In genomic region chr1:59317343-59317742, GRCh38 we compare ENCODE assay signal across 13 cellular contexts. TPM values are rescaled to one million over a fixed set of nuclear protein-coding genes. Genes with fewer than 3 reads are reported as not detected.
DNase-seq lines count a peak whose midpoint lies in the region; ATAC-seq, FAIRE-seq and TF ChIP-seq lines count a peak whose summit lies in the region.
"Had no signal": no experiment of that assay in that cellular context is flagged by ENCODE, and none has a peak within 500 bp of the region (broad histone marks: within the 10 kb centered on the region; RNA-seq: fewer than 3 reads in every experiment).

No MANE protein-coding gene starts in this region.

- DNase-seq in DND-41 (no peak), HepG2 (ENCODE audit: low spot score) (peak; percentile 49), smooth muscle cell (lab: John Stamatoyannopoulos, UW; ENCODE audit: unreplicated experiment) (no peak), H54 (ENCODE audit: insufficient read length, low spot score) (no peak), NCI-H524 (lab: John Stamatoyannopoulos, UW) (no peak), HTR-8/SVneo (ENCODE audit: insufficient read length, low spot score) (no peak)
- DNase-seq: mucosa of descending colon, NCI-H187 treated with DMSO at 0.1 percent for 48 hours, NCI-H774 had no signal

- intact Hi-C loops in HepG2 (cut with micrococcal nuclease; ENCODE audit: unreplicated experiment), result no loop called here

- no peak for ATAC-seq in DND-41 (ENCODE audit: insufficient read depth, low read depth)
- ATAC-seq in HepG2, result peak; percentile 65
- no peak for ATAC-seq in GM21529 (IDR thresholded peaks at IDR 0.05; ENCODE audit: unreplicated experiment)
- ATAC-seq: activated CD4-positive, CD25-positive, alpha-beta regulatory T cell treated with anti-CD3 and anti-CD28 coated beads, Interleukin-2, amount 50 U/mL, for 24 hours had no signal

- TF ChIP-seq RAD21 in HepG2 (CRISPR knock-in tag; IDR thresholded peaks at IDR 0.05), result no peak

- peak; percentile 48 for FAIRE-seq in HepG2 (lab: Jason Lieb, UNC)
- FAIRE-seq in H54 (lab: Jason Lieb, UNC), result no peak
- no peak for FAIRE-seq in HTR-8/SVneo (lab: Jason Lieb, UNC)
- FAIRE-seq: bronchial epithelial cell had no signal

- POLR2A ChIA-PET in HepG2 (lab: Yijun Ruan, JAX), result interaction anchor here (2.9 kb wide), 1 partner anchor 20 kb away, joined by 27 read pairs; the partner anchor contains the start of gene FGGY

- H3K4me2 ChIP-seq in DND-41 (ENCODE audit: insufficient read depth, low read length), result no peak overlapping the region
- H3K4me2 ChIP-seq in HepG2 (ENCODE audit: low read depth, low read length), result peak overlapping the region; percentile 64
- no peak overlapping the region for H3K4me2 ChIP-seq in smooth muscle cell

- TF ChIP-seq EP300 in HepG2 (IDR thresholded peaks at IDR 0.05; ENCODE audit: low read depth in 2 of 2, low read length in 2 of 2) (peak in 1 of 2 experiments; percentile 70; a peak in 2 of 4 replicates), HepG2 (CRISPR knock-in tag; IDR thresholded peaks at IDR 0.05; ENCODE audit: borderline replicate concordance) (no peak)

- in situ Hi-C loops in HepG2 (cut with HindIII; ENCODE audit: extremely low pct_ligation_motif_present, low pct_unique_long_range_greater_than_20kb), result loop anchor here (5.0 kb wide), 1 partner anchor 50 kb away; no protein-coding TSS in a partner anchor

- H4K20me1 ChIP-seq in DND-41 (ENCODE audit: insufficient read depth, low read length), result no peaks in the 10 kb centered on the region
- H4K20me1 ChIP-seq in HepG2 (ENCODE audit: insufficient read depth, low read length), result no peaks in the 10 kb centered on the region
- no peaks in the 10 kb centered on the region for H4K20me1 ChIP-seq in smooth muscle cell (ENCODE audit: low read depth)

- 14% methylated on average over 3 of the region's 3 CpGs for WGBS in HepG2 (ENCODE audit: low lambda C conversion rate)
- WGBS in smooth muscle cell (ENCODE audit: low lambda C conversion rate), result 84% methylated on average over 3 of the region's 3 CpGs

- H3K27me3 ChIP-seq in DND-41 (ENCODE audit: insufficient read depth, low read length, poor library complexity) (no peaks in the 10 kb centered on the region), HepG2 (ENCODE audit: control insufficient read depth in 1 of 2, insufficient read depth in 2 of 2, low read length in 2 of 2) (no peaks in the 10 kb centered on the region), smooth muscle cell (ENCODE audit: low read depth) (no peaks in the 10 kb centered on the region)

- H2AFZ ChIP-seq in DND-41 (ENCODE audit: low read depth, low read length), result no peak overlapping the region
- no peak overlapping the region for H2AFZ ChIP-seq in HepG2 (ENCODE audit: low read length)
- H2AFZ ChIP-seq in smooth muscle cell (ENCODE audit: low read depth), result peak overlapping the region; percentile 32

- H3K4me1 ChIP-seq in DND-41 (ENCODE audit: insufficient read depth, low read length), result peaks cover 53% of the 10 kb centered on the region
- H3K4me1 ChIP-seq in HepG2 (ENCODE audit: insufficient read depth, low read length), result peaks cover 42% of the 10 kb centered on the region
- peaks cover 17% of the 10 kb centered on the region for H3K4me1 ChIP-seq in smooth muscle cell (ENCODE audit: low read depth)

- no peak for TF ChIP-seq CTCF in DND-41 (IDR thresholded peaks at IDR 0.05; ENCODE audit: borderline replicate concordance, extremely low read depth, low read length, poor library complexity, severe bottlenecking)
- TF ChIP-seq CTCF in WI38 (IDR thresholded peaks at IDR 0.05; ENCODE audit: low read depth, low read length), result no peak
- no peak for TF ChIP-seq CTCF in HepG2 (CRISPR knock-in tag; IDR thresholded peaks at IDR 0.05)
- TF ChIP-seq CTCF in smooth muscle cell (IDR thresholded peaks at IDR 0.05; ENCODE audit: borderline replicate concordance, insufficient read depth, poor library complexity, severe bottlenecking), result no peak

- no peaks in the 10 kb centered on the region for H3K9me3 ChIP-seq in DND-41 (ENCODE audit: insufficient read depth, low read length, severe bottlenecking)
- H3K9me3 ChIP-seq in HepG2 (ENCODE audit: low read length), result no peaks in the 10 kb centered on the region
- no peaks in the 10 kb centered on the region for H3K9me3 ChIP-seq in smooth muscle cell (replicated peaks; ENCODE audit: low read depth)
- H3K9me3 ChIP-seq: mucosa of descending colon had no signal

- TF ChIP-seq POLR2A in HepG2 (IDR thresholded peaks at IDR 0.05; ENCODE audit: insufficient read depth in 1 of 2, low read depth in 2 of 2, low read length in 2 of 2), result no peak
- TF ChIP-seq POLR2A in H54 (IDR thresholded peaks at IDR 0.05; ENCODE audit: low read depth, low read length), result no peak

- H3K79me2 ChIP-seq in DND-41 (ENCODE audit: insufficient read depth, low read length) (peaks cover 9% of the 10 kb centered on the region; the same call in 1 of the 2 replicates), HepG2 (ENCODE audit: insufficient read depth, low read length) (no peaks in the 10 kb centered on the region), smooth muscle cell (ENCODE audit: low read depth) (no peaks in the 10 kb centered on the region)

- H3K4me3 ChIP-seq in DND-41 (ENCODE audit: low read depth in 1 of 2, low read length in 2 of 2) (no peak overlapping the region), WI38 (ENCODE audit: low read depth, low read length) (peak overlapping the region; percentile 35), HepG2 (replicated peaks in 1 of 3; ENCODE audit: insufficient read depth in 1 of 3, low read depth in 2 of 3, low read length in 3 of 3) (peak overlapping the region in 1 of 3 experiments; percentile 6; a peak in 1 of 6 replicates), smooth muscle cell (no peak overlapping the region)
- H3K4me3 ChIP-seq: mucosa of descending colon had no signal

- H3K27ac ChIP-seq in DND-41 (ENCODE audit: low read length) (peak overlapping the region; percentile 74), HepG2 (ENCODE audit: extremely low read length, insufficient read depth, low read length) (peak overlapping the region; percentile 58), smooth muscle cell (ENCODE audit: low read depth) (no peak overlapping the region)

- H3K36me3 ChIP-seq in DND-41 (ENCODE audit: insufficient read depth, low read length) (no peaks in the 10 kb centered on the region), HepG2 (replicated peaks in 1 of 2; ENCODE audit: control insufficient read depth in 1 of 2, insufficient read depth in 2 of 2, low read length in 2 of 2) (no peaks in the 10 kb centered on the region), smooth muscle cell (ENCODE audit: low read depth) (no peaks in the 10 kb centered on the region)

- no peak overlapping the region for H3K9ac ChIP-seq in DND-41 (ENCODE audit: low read depth, low read length)
- H3K9ac ChIP-seq in HepG2 (ENCODE audit: insufficient read depth, low read depth, low read length), result peak overlapping the region; percentile 37; the same call in 1 of the 2 replicates
- no peak overlapping the region for H3K9ac ChIP-seq in smooth muscle cell (ENCODE audit: low read depth)

- no TSS peak for BruUV-seq in HepG2 (replicated peaks; lab: Mats Ljungman, UMichigan)

- CTCF ChIA-PET in HepG2 (lab: Yijun Ruan, JAX; ENCODE audit: low intra/inter-chr PET ratio, low total read pairs), result no interaction called here

- no peaks in the 10 kb centered on the region for H3F3A ChIP-seq in smooth muscle cell (ENCODE audit: low read depth)

TF ChIP-seq in HepG2, 621 proteins besides CTCF, POLR2A, EP300 and RAD21 (continues in another document):
- TF ChIP-seq ZNF562 (CRISPR knock-in tag; IDR thresholded peaks at IDR 0.05; ENCODE audit: borderline replicate concordance) (no peak), NFE2L1 (CRISPR knock-in tag; IDR thresholded peaks at IDR 0.05; ENCODE audit: borderline replicate concordance) (no peak), KDM2A (CRISPR knock-in tag; IDR thresholded peaks at IDR 0.05; ENCODE audit: borderline replicate concordance, low read depth) (no peak), HHEX (CRISPR knock-in tag; IDR thresholded peaks at IDR 0.05) (peak; percentile 42; the same call in 1 of the 2 replicates), ZNF44 (CRISPR knock-in tag; IDR thresholded peaks at IDR 0.05) (no peak), AHR (CRISPR knock-in tag; IDR thresholded peaks at IDR 0.05) (no peak)

RNA-seq across cellular contexts. Expression of gene FGGY, which starts 20.4 kb away (rescaled TPM):
- total RNA-seq in HepG2 (2016; rRNA removed; fragmentation: Illumina TruSeq; extraction: Trizol) (15.7 and 20.0 TPM in 2 replicates), smooth muscle cell (5.6 and 9.2 TPM in 2 replicates)
- 59.4 and 62.1 TPM in 2 replicates for total RNA-seq in HepG2 (2016; cell fraction: cytosol; rRNA removed; fragmentation: Illumina TruSeq; extraction: Trizol; ENCODE audit: low read depth)
- 16.5 and 19.6 TPM in 2 replicates for total RNA-seq in HepG2 (2016; cell fraction: insoluble cytoplasmic fraction; rRNA removed; fragmentation: Illumina TruSeq; extraction: Trizol)
- total RNA-seq in HepG2 (2016; cell fraction: membrane; rRNA removed; fragmentation: Illumina TruSeq; extraction: Trizol), result 19.5 and 21.4 TPM in 2 replicates
- 16.9 and 19.5 TPM in 2 replicates for total RNA-seq in HepG2 (2016; cell fraction: nucleus; rRNA removed; fragmentation: Illumina TruSeq; extraction: Trizol)
- polyA plus RNA-seq in HepG2 (2011; rRNA removed) (25.6 and 27.5 TPM in 2 replicates), smooth muscle cell (4.8 and 5.1 TPM in 2 replicates)
- polyA plus RNA-seq in HepG2 (2011; cell fraction: cytosol; rRNA removed), result 26.7 and 28.9 TPM in 2 replicates
- polyA plus RNA-seq in HepG2 (2011; cell fraction: nucleus; rRNA removed), result 13.2 and 13.8 TPM in 2 replicates
- 19.3 and 23.4 TPM in 2 replicates for polyA plus RNA-seq in HepG2 (2012)
- polyA plus RNA-seq in HepG2 (2016; cell fraction: cytosol; fragmentation: Illumina TruSeq; extraction: Trizol; ENCODE audit: low read depth), result 6.2 and 8.4 TPM in 2 replicates
- polyA plus RNA-seq in HepG2 (2016; cell fraction: insoluble cytoplasmic fraction; fragmentation: Illumina TruSeq; extraction: Trizol; ENCODE audit: low read depth), result 13.0 and 14.8 TPM in 2 replicates
- polyA plus RNA-seq in HepG2 (2016; cell fraction: membrane; fragmentation: Illumina TruSeq; extraction: Trizol; ENCODE audit: low read depth), result 9.0 and 11.2 TPM in 2 replicates
- 7.0 and 8.3 TPM in 2 replicates for polyA plus RNA-seq in HepG2 (2016; cell fraction: nucleus; fragmentation: Illumina TruSeq; extraction: Trizol; ENCODE audit: insufficient read depth, low read depth)
- 11.3 and 53.1 TPM in 2 replicates for polyA minus RNA-seq in HepG2 (2011; rRNA and poly(A)+ RNA removed; ENCODE audit: low replicate concordance)
- 9.6 and 14.5 TPM in 2 replicates for polyA minus RNA-seq in HepG2 (2011; cell fraction: cytosol; rRNA and poly(A)+ RNA removed)
- 62.8 and 75.2 TPM in 2 replicates for polyA minus RNA-seq in HepG2 (2011; cell fraction: nucleus; rRNA and poly(A)+ RNA removed)
